In the genomic region with DNA sequence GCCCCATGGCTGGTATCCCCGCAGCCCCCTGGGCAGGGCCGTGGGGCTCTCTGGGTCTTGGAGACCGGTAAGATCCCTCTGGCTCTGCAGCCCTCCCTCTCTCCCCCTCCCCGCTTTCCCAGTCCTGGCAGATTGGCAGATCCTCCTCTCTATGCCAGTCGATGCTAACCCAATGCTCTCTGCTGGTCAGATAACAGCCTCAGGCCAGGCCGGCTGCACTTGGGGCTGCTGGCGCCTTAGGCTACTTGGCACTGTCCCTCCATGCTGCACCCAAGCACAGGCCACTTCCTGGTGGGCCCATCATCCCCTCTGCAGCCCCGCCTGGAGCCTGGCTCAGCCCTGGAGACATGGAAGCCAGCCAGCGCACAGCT, we compare ENCODE assay signal across 14 cellular contexts.
DNase-seq lines count a peak whose midpoint lies in the region; ATAC-seq and TF ChIP-seq lines count a peak whose summit lies in the region.
"Had no signal": no experiment of that assay in that cellular context is flagged by ENCODE, and none has a peak within 500 bp of the region (broad histone marks: within the 10 kb centered on the region; RNA-seq: fewer than 3 reads in every experiment).

No MANE protein-coding gene starts in this region.

- H2AK5ac ChIP-seq in mesenchymal stem cell (ENCODE audit: low read length, severe bottlenecking) (no peak overlapping the region), H9 (ENCODE audit: insufficient read length, low read length) (no peak overlapping the region)

- H3K56ac ChIP-seq in H9 (ENCODE audit: insufficient read length, low read depth, low read length), result no peak overlapping the region

- H2BK12ac ChIP-seq in mesenchymal stem cell (ENCODE audit: low read length in 2 of 2), result no peak overlapping the region
- no peak overlapping the region for H2BK12ac ChIP-seq in H9 (ENCODE audit: insufficient read length, low read depth, low read length)

- no peak overlapping the region for H3K18ac ChIP-seq in mesenchymal stem cell (ENCODE audit: low read depth in 1 of 2, low read length in 2 of 2)
- no peak overlapping the region for H3K18ac ChIP-seq in H9 (ENCODE audit: insufficient read length, low read depth, low read length)

- peak; percentile 23 for DNase-seq in NCI-H69 (lab: John Stamatoyannopoulos, UW)
- no peak for DNase-seq in mesenchymal stem cell
- no peak for DNase-seq in H9
- DNase-seq: CD4-positive, alpha-beta memory T cell; DMS153; DND-41; GDM1 had no signal

- H3K79me1 ChIP-seq in mesenchymal stem cell (replicated peaks; ENCODE audit: low read length, poor library complexity, severe bottlenecking), result no peaks in the 10 kb centered on the region
- H3K79me1 ChIP-seq in H9 (ENCODE audit: insufficient read depth, low read depth, low read length, poor library complexity, severe bottlenecking), result no peaks in the 10 kb centered on the region

- H3K4me3 Mint-ChIP-seq in H9, result peak overlapping the region in 1 of 2 experiments; percentile 44; a peak in 1 of 5 replicates
- H3K4me3 Mint-ChIP-seq: B cell; CD4-positive, alpha-beta memory T cell had no signal

- no peak overlapping the region for H3K4me3 ChIP-seq in mesenchymal stem cell (ENCODE audit: insufficient read depth in 1 of 2, low read depth in 1 of 2, low read length in 2 of 2)

- H3K4me1 ChIP-seq in mesenchymal stem cell (ENCODE audit: control insufficient read depth, insufficient read depth, low read depth, low read length), result peaks cover 13% of the 10 kb centered on the region
- H3K4me1 ChIP-seq in H9 (ENCODE audit: insufficient read depth, low read length), result no peaks in the 10 kb centered on the region

- H3K4ac ChIP-seq in mesenchymal stem cell (ENCODE audit: low read depth in 1 of 2, low read length in 2 of 2) (no peak overlapping the region), H9 (ENCODE audit: low read depth, low read length) (no peak overlapping the region)

- H3K9ac ChIP-seq in mesenchymal stem cell (ENCODE audit: low read length) (no peak overlapping the region), H9 (ENCODE audit: extremely low read depth, insufficient read length, low read length) (no peak overlapping the region)

- H3K4me2 ChIP-seq in mesenchymal stem cell (ENCODE audit: low read length, poor library complexity, severe bottlenecking) (no peak overlapping the region), H9 (ENCODE audit: insufficient read depth, insufficient read length, low read length) (no peak overlapping the region)

- H3K9me3 Mint-ChIP-seq in H9, result no peaks in the 10 kb centered on the region; a peak in 1 of 5 replicates
- H3K9me3 Mint-ChIP-seq: CD4-positive, alpha-beta memory T cell had no signal

- H4K20me1 ChIP-seq in H9 (ENCODE audit: control insufficient read depth, insufficient read depth, insufficient read length), result no peaks in the 10 kb centered on the region

- H4K91ac ChIP-seq in mesenchymal stem cell (ENCODE audit: low read length) (no peak overlapping the region), H9 (ENCODE audit: insufficient read length, low read depth, low read length) (no peak overlapping the region)

- peak overlapping the region; percentile 75 for H3K27ac ChIP-seq in angular gyrus (ENCODE audit: low read depth, low read length)
- H3K27ac ChIP-seq in mesenchymal stem cell (ENCODE audit: low read length, poor library complexity, severe bottlenecking), result no peak overlapping the region
- peak overlapping the region; percentile 1 for H3K27ac ChIP-seq in temporal lobe (ENCODE audit: low read depth, low read length)
- H3K27ac ChIP-seq in H9 (ENCODE audit: insufficient read length, low read depth, low read length), result no peak overlapping the region
- H3K27ac ChIP-seq: C4-2B had no signal

- TF ChIP-seq CTCF in H9 (conservative IDR thresholded peaks at IDR 0.05), result no peak

- H3K9me3 ChIP-seq in mesenchymal stem cell (ENCODE audit: control insufficient read depth, low read length) (no peaks in the 10 kb centered on the region), H9 (ENCODE audit: control insufficient read depth, low read depth, low read length) (no peaks in the 10 kb centered on the region)

- H2BK5ac ChIP-seq in mesenchymal stem cell (ENCODE audit: low read depth, low read length, poor library complexity, severe bottlenecking) (no peak overlapping the region), H9 (ENCODE audit: insufficient read length, low read length) (no peak overlapping the region)

- H3K27ac Mint-ChIP-seq in H9, result no peak overlapping the region
- H3K27ac Mint-ChIP-seq: B cell; CD4-positive, alpha-beta memory T cell had no signal

- no peak overlapping the region for H4K5ac ChIP-seq in H9 (ENCODE audit: insufficient read length, low read depth, low read length)

- no peak overlapping the region for H2BK15ac ChIP-seq in mesenchymal stem cell (ENCODE audit: low read depth, poor library complexity, severe bottlenecking)
- H2BK15ac ChIP-seq in H9 (ENCODE audit: low read depth, low read length), result no peak overlapping the region

- no peak overlapping the region for H3K23ac ChIP-seq in mesenchymal stem cell (ENCODE audit: low read length in 2 of 2)
- H3K23ac ChIP-seq in H9 (ENCODE audit: insufficient read length, low read depth, low read length), result no peak overlapping the region

- H3K23me2 ChIP-seq in H9 (ENCODE audit: insufficient read length, low read depth, low read length, poor library complexity, severe bottlenecking), result peaks cover 3% of the 10 kb centered on the region

- H3K36me3 Mint-ChIP-seq in H9 (ENCODE audit: insufficient read depth in 1 of 3, low read depth in 3 of 3), result no peaks in the 10 kb centered on the region
- H3K36me3 Mint-ChIP-seq: CD4-positive, alpha-beta memory T cell had no signal

- H3K14ac ChIP-seq in mesenchymal stem cell (ENCODE audit: low read length in 2 of 2) (no peak overlapping the region), H9 (ENCODE audit: insufficient read depth, low read length) (no peak overlapping the region)

- H3K27me3 ChIP-seq in mesenchymal stem cell (ENCODE audit: control insufficient read depth in 1 of 2, insufficient read depth in 1 of 2, low read length in 2 of 2) (peaks cover 9 to 36% of the 10 kb centered on the region in 2 experiments), H9 (ENCODE audit: insufficient read depth, low read length) (no peaks in the 10 kb centered on the region)

- H2AFZ ChIP-seq in mesenchymal stem cell (ENCODE audit: low read depth, low read length) (peak overlapping the region; percentile 47), H9 (ENCODE audit: low read length) (no peak overlapping the region)

- H3K4me1 Mint-ChIP-seq in H9, result peaks cover 0 to 12% of the 10 kb centered on the region in 2 experiments; a peak in 2 of 4 replicates
- H3K4me1 Mint-ChIP-seq: B cell had no signal

- H3T11ph ChIP-seq in H9 (ENCODE audit: low read length), result no peak overlapping the region

- H3K27me3 Mint-ChIP-seq in H9 (ENCODE audit: low read depth), result peaks cover 15% of the 10 kb centered on the region
- H3K27me3 Mint-ChIP-seq: B cell; CD4-positive, alpha-beta memory T cell had no signal

- 92% methylated on average over 9 of the region's 9 CpGs for WGBS in mesenchymal stem cell
- no CpG with 5 or more reads among the region's 9 CpGs for WGBS in H9 (ENCODE audit: extremely low coverage, insufficient read length, low lambda C conversion rate)

- H2BK20ac ChIP-seq in H9 (ENCODE audit: low read depth, low read length, poor library complexity, severe bottlenecking), result no peak overlapping the region

- H2BK120ac ChIP-seq in mesenchymal stem cell (ENCODE audit: low read depth, low read length) (no peak overlapping the region), H9 (ENCODE audit: low read depth, low read length, poor library complexity, severe bottlenecking) (no peak overlapping the region)

- no peak for ATAC-seq in HG02884 (IDR thresholded peaks at IDR 0.05; ENCODE audit: unreplicated experiment)
- no peak for ATAC-seq in GM19023 (IDR thresholded peaks at IDR 0.05; ENCODE audit: unreplicated experiment)
- ATAC-seq: HCT116 had no signal

- no peaks in the 10 kb centered on the region for H3K79me2 ChIP-seq in H9 (ENCODE audit: insufficient read depth, low read length)

- H4K8ac ChIP-seq in mesenchymal stem cell (ENCODE audit: low read length) (no peak overlapping the region), H9 (replicated peaks; ENCODE audit: insufficient read length, low read depth, low read length) (no peak overlapping the region)

- H3K36me3 ChIP-seq in mesenchymal stem cell (ENCODE audit: control insufficient read depth in 1 of 2, insufficient read depth in 2 of 2, low read depth in 1 of 2, low read length in 2 of 2), result no peaks in the 10 kb centered on the region

Comparison
In these comparisons a context has a peak if more than half of its experiments do, and no peak if none do; other contexts are left out.
1. H3K27ac ChIP-seq: peak in angular gyrus (single experiment) and temporal lobe (single experiment); none in mesenchymal stem cell (single experiment) and H9 (single experiment).